Comparison of ENCODE assay signal across 29 cellular contexts in genomic region chr15:79352206-79352605, GRCh38.
"Had no signal": no experiment of that assay in that cellular context is flagged by ENCODE, and none has a peak within 500 bp of the region (broad histone marks: within the 10 kb centered on the region; RNA-seq: fewer than 3 reads in every experiment).

No MANE protein-coding gene starts in this region.

- H3K9me3 ChIP-seq: body of pancreas, esophagus muscularis mucosa, gastroesophageal sphincter, heart right ventricle had no signal

- H3K4me1 ChIP-seq: body of pancreas, esophagus muscularis mucosa, gastroesophageal sphincter had no signal

- H3K27ac Mint-ChIP-seq: activated CD8-positive, alpha-beta T cell treated with anti-CD3 and anti-CD28 coated beads for 36 hours; activated naive CD8-positive, alpha-beta T cell; activated T-helper 17 cell treated with anti-CD3 and anti-CD28 coated beads, Interleukin-2, amount 50 U/mL, for 72 hours; effector memory CD8-positive, alpha-beta T cell; T-helper 17 cell; WTC11 had no signal

- H3K4me3 ChIP-seq: body of pancreas, esophagus muscularis mucosa, gastroesophageal sphincter, heart right ventricle, hepatocyte had no signal

- H3K27me3 ChIP-seq: body of pancreas, esophagus muscularis mucosa, foreskin keratinocyte, gastroesophageal sphincter, heart right ventricle, hepatocyte had no signal

- H3K9me3 Mint-ChIP-seq: activated CD8-positive, alpha-beta T cell treated with anti-CD3 and anti-CD28 coated beads for 36 hours; activated T-cell treated with anti-CD3 and anti-CD28 coated beads, Interleukin-2, amount 50 U/mL, for 4 hours; activated T-helper 17 cell treated with anti-CD3 and anti-CD28 coated beads, Interleukin-2, amount 50 U/mL, for 72 hours; effector memory CD8-positive, alpha-beta T cell; WTC11 had no signal

- H3K36me3 ChIP-seq: esophagus muscularis mucosa, gastroesophageal sphincter, heart right ventricle had no signal

- H3K36me3 Mint-ChIP-seq: WTC11 had no signal

- H3K4me1 Mint-ChIP-seq: activated T-helper 17 cell treated with anti-CD3 and anti-CD28 coated beads, Interleukin-2, amount 50 U/mL, for 72 hours; T-helper 17 cell; WTC11 had no signal

- H3K27me3 Mint-ChIP-seq: activated CD8-positive, alpha-beta T cell treated with anti-CD3 and anti-CD28 coated beads for 36 hours; activated naive CD8-positive, alpha-beta T cell; activated T-helper 17 cell treated with anti-CD3 and anti-CD28 coated beads, Interleukin-2, amount 50 U/mL, for 72 hours; effector memory CD8-positive, alpha-beta T cell; T-helper 17 cell had no signal

- DNase-seq: activated CD4-positive, alpha-beta T cell treated with anti-CD3 and anti-CD28 coated beads for 1 hour; activated CD4-positive, alpha-beta T cell treated with anti-CD3 and anti-CD28 coated beads for 4 hours; activated CD4-positive, alpha-beta T cell treated with anti-CD3 and anti-CD28 coated beads, Interleukin-2, amount 50 U/mL, for 1 hour; activated CD4-positive, alpha-beta T cell treated with anti-CD3 and anti-CD28 coated beads, Interleukin-2, amount 50 U/mL, for 48 hours; activated CD8-positive, alpha-beta memory T cell treated with anti-CD3 and anti-CD28 coated beads for 24 hours; activated CD8-positive, alpha-beta T cell treated with anti-CD3 and anti-CD28 coated beads for 36 hours; activated effector memory CD4-positive, alpha-beta T cell treated with Interleukin-2 at 50 U/mL for 16 hours; activated gamma-delta T cell treated with Interleukin-2 at 50 U/mL for 16 hours; activated naive CD4-positive, alpha-beta T cell treated with anti-CD3 and anti-CD28 coated beads, Interleukin-2, amount 50 U/mL, for 16 hours; activated naive CD4-positive, alpha-beta T cell treated with Interleukin-2 at 50 U/mL for 16 hours; activated T-cell treated with anti-CD3 and anti-CD28 coated beads, Interleukin-2, amount 50 U/mL, for 4 hours; amniotic stem cell; anterior cingulate cortex; body of pancreas; caudate nucleus; cortex of kidney; dermis blood vessel endothelial cell; effector CD4-positive, alpha-beta T cell; effector memory CD8-positive, alpha-beta T cell; erythroblast; foreskin keratinocyte; heart right ventricle; T-helper 17 cell had no signal

- H3K27ac ChIP-seq: body of pancreas, esophagus muscularis mucosa, foreskin keratinocyte, gastroesophageal sphincter, heart right ventricle, hepatocyte had no signal

- H3K4me3 Mint-ChIP-seq: activated CD8-positive, alpha-beta T cell treated with anti-CD3 and anti-CD28 coated beads for 36 hours; activated naive CD8-positive, alpha-beta T cell; activated T-cell treated with anti-CD3 and anti-CD28 coated beads, Interleukin-2, amount 50 U/mL, for 4 hours; activated T-helper 17 cell treated with anti-CD3 and anti-CD28 coated beads, Interleukin-2, amount 50 U/mL, for 72 hours; effector memory CD8-positive, alpha-beta T cell; T-helper 17 cell; WTC11 had no signal
